1 cellular context compared by ENCODE assay signal in the genomic region with DNA sequence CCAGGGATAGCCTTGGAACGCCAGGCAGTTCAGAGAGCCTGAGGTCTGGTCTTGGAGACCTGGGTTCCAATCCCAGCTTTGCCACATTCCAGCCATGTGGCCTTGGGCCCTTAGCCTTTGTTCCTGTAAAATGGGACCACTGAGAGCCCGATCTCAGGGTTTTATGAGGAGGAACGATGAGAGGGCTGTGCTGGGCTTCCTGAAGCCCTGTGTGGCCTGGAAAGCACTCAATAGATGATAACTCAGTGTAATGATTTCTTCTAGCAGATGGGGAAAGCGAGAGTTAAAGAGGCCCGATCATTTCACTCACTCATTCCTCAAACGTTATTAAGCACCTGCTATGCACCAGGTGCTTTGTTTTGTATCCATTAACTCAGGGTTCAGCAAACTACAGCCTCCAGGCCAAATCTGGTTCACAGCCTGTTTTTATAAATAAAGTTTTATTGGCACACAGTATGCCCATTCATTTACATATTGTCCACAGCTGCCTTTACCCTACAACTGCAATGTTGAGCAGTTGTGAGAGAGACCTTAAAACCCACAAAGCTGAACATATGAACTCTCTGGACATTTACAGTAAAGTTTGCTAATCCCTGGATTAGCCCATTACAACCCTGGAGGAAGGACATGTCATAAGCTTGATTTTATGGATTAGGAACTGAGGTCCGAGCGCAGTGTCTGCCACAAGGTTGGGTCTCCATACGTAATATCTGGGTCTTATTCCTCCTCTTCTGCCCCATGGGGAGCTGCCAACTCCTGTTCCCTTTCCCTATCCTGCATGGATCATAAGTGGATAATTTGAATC.
TF ChIP-seq lines count a peak whose summit lies in the region.

No MANE protein-coding gene starts in this region.

TF ChIP-seq in K562, 482 proteins besides CTCF, POLR2A, EP300 and RAD21:
- TF ChIP-seq, protein P1, sequence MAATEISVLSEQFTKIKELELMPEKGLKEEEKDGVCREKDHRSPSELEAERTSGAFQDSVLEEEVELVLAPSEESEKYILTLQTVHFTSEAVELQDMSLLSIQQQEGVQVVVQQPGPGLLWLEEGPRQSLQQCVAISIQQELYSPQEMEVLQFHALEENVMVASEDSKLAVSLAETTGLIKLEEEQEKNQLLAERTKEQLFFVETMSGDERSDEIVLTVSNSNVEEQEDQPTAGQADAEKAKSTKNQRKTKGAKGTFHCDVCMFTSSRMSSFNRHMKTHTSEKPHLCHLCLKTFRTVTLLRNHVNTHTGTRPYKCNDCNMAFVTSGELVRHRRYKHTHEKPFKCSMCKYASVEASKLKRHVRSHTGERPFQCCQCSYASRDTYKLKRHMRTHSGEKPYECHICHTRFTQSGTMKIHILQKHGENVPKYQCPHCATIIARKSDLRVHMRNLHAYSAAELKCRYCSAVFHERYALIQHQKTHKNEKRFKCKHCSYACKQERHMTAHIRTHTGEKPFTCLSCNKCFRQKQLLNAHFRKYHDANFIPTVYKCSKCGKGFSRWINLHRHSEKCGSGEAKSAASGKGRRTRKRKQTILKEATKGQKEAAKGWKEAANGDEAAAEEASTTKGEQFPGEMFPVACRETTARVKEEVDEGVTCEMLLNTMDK (IDR thresholded peaks at IDR 0.05; ENCODE audit: borderline replicate concordance, insufficient read depth, low read depth, low read length, poor library complexity, severe bottlenecking): no peak
- TF ChIP-seq SMARCB1 (IDR thresholded peaks at IDR 0.05; ENCODE audit: insufficient read length, low read depth): no peak
- TF ChIP-seq DDX20 (tag; IDR thresholded peaks at IDR 0.05; ENCODE audit: low read depth): no peak
- TF ChIP-seq NFXL1 (CRISPR knock-in tag; IDR thresholded peaks at IDR 0.05): no peak
- TF ChIP-seq BMI1 (IDR thresholded peaks at IDR 0.05; ENCODE audit: low read length): no peak
- TF ChIP-seq, protein P2, sequence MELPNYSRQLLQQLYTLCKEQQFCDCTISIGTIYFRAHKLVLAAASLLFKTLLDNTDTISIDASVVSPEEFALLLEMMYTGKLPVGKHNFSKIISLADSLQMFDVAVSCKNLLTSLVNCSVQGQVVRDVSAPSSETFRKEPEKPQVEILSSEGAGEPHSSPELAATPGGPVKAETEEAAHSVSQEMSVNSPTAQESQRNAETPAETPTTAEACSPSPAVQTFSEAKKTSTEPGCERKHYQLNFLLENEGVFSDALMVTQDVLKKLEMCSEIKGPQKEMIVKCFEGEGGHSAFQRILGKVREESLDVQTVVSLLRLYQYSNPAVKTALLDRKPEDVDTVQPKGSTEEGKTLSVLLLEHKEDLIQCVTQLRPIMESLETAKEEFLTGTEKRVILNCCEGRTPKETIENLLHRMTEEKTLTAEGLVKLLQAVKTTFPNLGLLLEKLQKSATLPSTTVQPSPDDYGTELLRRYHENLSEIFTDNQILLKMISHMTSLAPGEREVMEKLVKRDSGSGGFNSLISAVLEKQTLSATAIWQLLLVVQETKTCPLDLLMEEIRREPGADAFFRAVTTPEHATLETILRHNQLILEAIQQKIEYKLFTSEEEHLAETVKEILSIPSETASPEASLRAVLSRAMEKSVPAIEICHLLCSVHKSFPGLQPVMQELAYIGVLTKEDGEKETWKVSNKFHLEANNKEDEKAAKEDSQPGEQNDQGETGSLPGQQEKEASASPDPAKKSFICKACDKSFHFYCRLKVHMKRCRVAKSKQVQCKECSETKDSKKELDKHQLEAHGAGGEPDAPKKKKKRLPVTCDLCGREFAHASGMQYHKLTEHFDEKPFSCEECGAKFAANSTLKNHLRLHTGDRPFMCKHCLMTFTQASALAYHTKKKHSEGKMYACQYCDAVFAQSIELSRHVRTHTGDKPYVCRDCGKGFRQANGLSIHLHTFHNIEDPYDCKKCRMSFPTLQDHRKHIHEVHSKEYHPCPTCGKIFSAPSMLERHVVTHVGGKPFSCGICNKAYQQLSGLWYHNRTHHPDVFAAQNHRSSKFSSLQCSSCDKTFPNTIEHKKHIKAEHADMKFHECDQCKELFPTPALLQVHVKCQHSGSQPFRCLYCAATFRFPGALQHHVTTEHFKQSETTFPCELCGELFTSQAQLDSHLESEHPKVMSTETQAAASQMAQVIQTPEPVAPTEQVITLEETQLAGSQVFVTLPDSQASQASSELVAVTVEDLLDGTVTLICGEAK (IDR thresholded peaks at IDR 0.05): peak; percentile 99
- TF ChIP-seq, protein P2 (CRISPR knock-in tag; IDR thresholded peaks at IDR 0.05): peak; percentile 98
- no peak for TF ChIP-seq ZNF445 (CRISPR knock-in tag; IDR thresholded peaks at IDR 0.05; ENCODE audit: low read depth)
- no peak for TF ChIP-seq KHSRP (IDR thresholded peaks at IDR 0.05)
- TF ChIP-seq, protein P3, sequence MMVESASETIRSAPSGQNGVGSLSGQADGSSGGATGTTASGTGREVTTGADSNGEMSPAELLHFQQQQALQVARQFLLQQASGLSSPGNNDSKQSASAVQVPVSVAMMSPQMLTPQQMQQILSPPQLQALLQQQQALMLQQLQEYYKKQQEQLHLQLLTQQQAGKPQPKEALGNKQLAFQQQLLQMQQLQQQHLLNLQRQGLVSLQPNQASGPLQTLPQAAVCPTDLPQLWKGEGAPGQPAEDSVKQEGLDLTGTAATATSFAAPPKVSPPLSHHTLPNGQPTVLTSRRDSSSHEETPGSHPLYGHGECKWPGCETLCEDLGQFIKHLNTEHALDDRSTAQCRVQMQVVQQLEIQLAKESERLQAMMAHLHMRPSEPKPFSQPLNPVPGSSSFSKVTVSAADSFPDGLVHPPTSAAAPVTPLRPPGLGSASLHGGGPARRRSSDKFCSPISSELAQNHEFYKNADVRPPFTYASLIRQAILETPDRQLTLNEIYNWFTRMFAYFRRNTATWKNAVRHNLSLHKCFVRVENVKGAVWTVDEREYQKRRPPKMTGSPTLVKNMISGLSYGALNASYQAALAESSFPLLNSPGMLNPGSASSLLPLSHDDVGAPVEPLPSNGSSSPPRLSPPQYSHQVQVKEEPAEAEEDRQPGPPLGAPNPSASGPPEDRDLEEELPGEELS (CRISPR knock-in tag; IDR thresholded peaks at IDR 0.05; ENCODE audit: borderline replicate concordance): no peak
- peak; percentile 48; the same call in 1 of the 2 replicates for TF ChIP-seq ZKSCAN1 (IDR thresholded peaks at IDR 0.05; ENCODE audit: low read depth, low read length)
- TF ChIP-seq TAF1 (IDR thresholded peaks at IDR 0.05; ENCODE audit: control insufficient read depth, extremely low read depth, insufficient read depth, low read length, severe bottlenecking): no peak
- no peak for TF ChIP-seq SRSF9 (IDR thresholded peaks at IDR 0.05; ENCODE audit: borderline replicate concordance, low read depth, low read length)
- TF ChIP-seq BACH1 (tag; IDR thresholded peaks at IDR 0.05): no peak
- TF ChIP-seq ZNF165 (CRISPR knock-in tag; IDR thresholded peaks at IDR 0.05; ENCODE audit: borderline replicate concordance): no peak
- no peak for TF ChIP-seq ZNF444 (CRISPR knock-in tag; IDR thresholded peaks at IDR 0.05)
- TF ChIP-seq BDP1 (IDR thresholded peaks at IDR 0.05; ENCODE audit: insufficient read depth, insufficient read length): no peak
